In the genomic region with DNA sequence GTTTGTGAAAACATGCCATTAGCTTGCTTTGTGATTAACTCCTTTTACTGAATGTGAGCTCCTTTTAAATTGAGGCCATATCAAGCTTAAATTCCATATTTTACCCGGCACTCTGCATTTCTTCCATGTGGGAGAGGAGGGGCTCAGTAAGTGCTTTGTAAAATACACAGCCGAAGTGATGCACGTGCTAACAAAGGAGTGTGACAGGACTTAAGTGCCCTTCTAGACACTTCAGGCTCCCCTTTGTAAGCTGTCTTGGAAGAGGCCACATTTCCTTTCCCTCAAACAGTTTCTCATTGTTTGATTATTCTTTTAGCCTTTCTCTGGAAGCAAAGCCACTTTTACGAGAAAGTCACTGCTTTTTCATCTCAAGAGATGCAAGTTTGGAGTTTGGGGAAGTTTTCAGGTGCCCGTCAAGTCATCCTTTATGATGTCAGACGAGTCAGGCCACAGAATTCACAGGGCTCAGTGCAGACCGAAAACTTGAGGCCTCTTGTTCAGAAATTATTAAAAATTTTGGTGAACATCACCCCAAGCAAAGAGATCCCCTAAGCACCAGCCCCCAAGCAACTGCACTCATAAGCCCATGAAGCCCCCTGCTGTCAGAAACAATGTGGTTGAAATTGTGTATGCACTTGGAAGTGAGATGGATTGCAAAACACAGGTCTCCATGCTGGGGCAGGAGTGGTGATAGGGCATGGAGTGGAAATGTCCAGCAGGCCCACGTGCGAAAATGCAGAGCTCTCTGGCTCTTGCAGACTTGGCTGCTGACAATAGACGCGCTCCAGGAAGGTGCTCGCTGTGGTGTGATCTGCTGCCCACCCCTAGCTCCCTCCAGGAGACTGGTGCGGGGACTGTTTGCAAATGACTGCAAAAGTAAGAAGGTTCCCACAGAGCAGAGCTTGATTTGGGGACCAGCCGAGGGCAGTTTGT, we compare ENCODE assay signal across 15 cellular contexts. TPM values are rescaled to one million over a fixed set of nuclear protein-coding genes. Genes with fewer than 3 reads are reported as not detected.
DNase-seq lines count a peak whose midpoint lies in the region; ATAC-seq, FAIRE-seq and TF ChIP-seq lines count a peak whose summit lies in the region.
"Had no signal": no experiment of that assay in that cellular context is flagged by ENCODE, and none has a peak within 500 bp of the region (broad histone marks: within the 10 kb centered on the region; RNA-seq: fewer than 3 reads in every experiment).

No MANE protein-coding gene starts in this region.

- H3K27ac Mint-ChIP-seq in CD8-positive, alpha-beta T cell: peak overlapping the region; percentile 96
- peak overlapping the region; percentile 98 for H3K27ac Mint-ChIP-seq in activated T-helper 1 cell treated with anti-CD3 and anti-CD28 coated beads, Interleukin-12 subunit alpha, Interleukin-12 subunit beta, Interleukin-2, Interleukin-4 antibody, amounts not matched to agents 30 ng/mL and 10 ng/mL and 1 ng/mL, durations not matched to agents 14 hours and 24 hours and 36 hours
- peak overlapping the region; percentile 78 to 99 (median 92) for H3K27ac Mint-ChIP-seq in naive B cell
- H3K27ac Mint-ChIP-seq: nephron had no signal

- H3K27ac ChIP-seq in CD8-positive, alpha-beta T cell (ENCODE audit: low read depth, low read length): peak overlapping the region; percentile 96
- H3K27ac ChIP-seq: epithelial cell of prostate, tibial artery, VCaP had no signal

- peak in 2 of 7 experiments; percentile 44 to 48 for DNase-seq in CD8-positive, alpha-beta T cell
- DNase-seq in GM19239 (ENCODE audit: insufficient read length, low spot score): no peak
- no peak for DNase-seq in activated T-helper 1 cell treated with anti-CD3 and anti-CD28 coated beads, Interleukin-12 subunit alpha, Interleukin-12 subunit beta, Interleukin-2, Interleukin-4 antibody, amounts not matched to agents 30 ng/mL and 10 ng/mL and 1 ng/mL, durations not matched to agents 14 hours and 24 hours and 36 hours (ENCODE audit: low spot score)
- DNase-seq in naive B cell: no peak
- no peak for DNase-seq in middle frontal gyrus (ENCODE audit: extremely low spot score, low spot score)
- no peak for DNase-seq in SK-N-DZ (ENCODE audit: low spot score)
- DNase-seq: NCI-H1105, tibial artery had no signal

- POLR2A ChIA-PET in CD8-positive, alpha-beta T cell (lab: Charles Lee): interaction anchor here (0.6 to 25.1 kb wide), 8 partner anchors 2 to 128 kb away, joined by 3 to 1039 read pairs (median 20); partner anchors contain the start of gene IKZF1

- peak; percentile 85 for FAIRE-seq in GM19239 (lab: Jason Lieb, UNC)
- FAIRE-seq: astrocyte had no signal

- no peak for ATAC-seq in CD8-positive, alpha-beta T cell
- ATAC-seq in naive B cell (ENCODE audit: low read depth in 2 of 2) (no peak), GM18502 (IDR thresholded peaks at IDR 0.05; ENCODE audit: poor library complexity, unreplicated experiment) (no peak), HG03280 (IDR thresholded peaks at IDR 0.05; ENCODE audit: unreplicated experiment) (no peak)
- ATAC-seq: HCT116 had no signal

- peaks cover 11% of the 10 kb centered on the region for H3K36me3 ChIP-seq in CD8-positive, alpha-beta T cell (ENCODE audit: insufficient read depth, low read length)
- H3K36me3 ChIP-seq: tibial artery had no signal

- no peaks in the 10 kb centered on the region for H3K27me3 ChIP-seq in CD8-positive, alpha-beta T cell (ENCODE audit: insufficient read depth, low read length)

- CTCF ChIA-PET in CD8-positive, alpha-beta T cell (lab: Charles Lee): interaction anchor here (1.3 to 25.1 kb wide), 12 partner anchors 8 to 111 kb away, joined by 4 to 494 read pairs (median 10); partner anchors contain the start of gene IKZF1

- H3K36me3 Mint-ChIP-seq in CD8-positive, alpha-beta T cell: peaks cover 41% of the 10 kb centered on the region
- peaks cover 73% of the 10 kb centered on the region for H3K36me3 Mint-ChIP-seq in activated T-helper 1 cell treated with anti-CD3 and anti-CD28 coated beads, Interleukin-12 subunit alpha, Interleukin-12 subunit beta, Interleukin-2, Interleukin-4 antibody, amounts not matched to agents 30 ng/mL and 10 ng/mL and 1 ng/mL, durations not matched to agents 14 hours and 24 hours and 36 hours (ENCODE audit: low read depth)
- peaks cover 16 to 23% of the 10 kb centered on the region in 2 donors for H3K36me3 Mint-ChIP-seq in naive B cell

- H3K9me3 ChIP-seq in CD8-positive, alpha-beta T cell (ENCODE audit: low read length): no peaks in the 10 kb centered on the region
- H3K9me3 ChIP-seq: tibial artery had no signal

- peaks cover 99% of the 10 kb centered on the region for H3K4me1 ChIP-seq in CD8-positive, alpha-beta T cell (ENCODE audit: insufficient read depth, low read length)
- H3K4me1 ChIP-seq: tibial artery had no signal

- H3K4me3 ChIP-seq in CD8-positive, alpha-beta T cell (ENCODE audit: low read depth, low read length): peak overlapping the region; percentile 52
- H3K4me3 ChIP-seq: tibial artery had no signal

- H3K9me3 Mint-ChIP-seq in CD8-positive, alpha-beta T cell: no peaks in the 10 kb centered on the region
- no peaks in the 10 kb centered on the region for H3K9me3 Mint-ChIP-seq in activated T-helper 1 cell treated with anti-CD3 and anti-CD28 coated beads, Interleukin-12 subunit alpha, Interleukin-12 subunit beta, Interleukin-2, Interleukin-4 antibody, amounts not matched to agents 30 ng/mL and 10 ng/mL and 1 ng/mL, durations not matched to agents 14 hours and 24 hours and 36 hours
- no peaks in the 10 kb centered on the region for H3K9me3 Mint-ChIP-seq in naive B cell
- H3K9me3 Mint-ChIP-seq: nephron had no signal

- intact Hi-C loops in CD8-positive, alpha-beta T cell (cut with DNase I, micrococcal nuclease): loop anchor here (1.0 to 5.0 kb wide), 4 partner anchors 10 to 174 kb away; no protein-coding TSS in a partner anchor
- intact Hi-C loops in activated T-helper 1 cell treated with anti-CD3 and anti-CD28 coated beads, Interleukin-12 subunit alpha, Interleukin-12 subunit beta, Interleukin-2, Interleukin-4 antibody, amounts not matched to agents 30 ng/mL and 10 ng/mL and 1 ng/mL, durations not matched to agents 14 hours and 24 hours and 36 hours (cut with micrococcal nuclease): loop anchor here (5.0 kb wide), 1 partner anchor 224 kb away; the partner anchor contains the start of gene ZPBP

- TF ChIP-seq CTCF in CD8-positive, alpha-beta T cell (IDR thresholded peaks at IDR 0.05): peak; percentile 26

- H3K27me3 Mint-ChIP-seq in CD8-positive, alpha-beta T cell (ENCODE audit: low read depth): no peaks in the 10 kb centered on the region
- H3K27me3 Mint-ChIP-seq in activated T-helper 1 cell treated with anti-CD3 and anti-CD28 coated beads, Interleukin-12 subunit alpha, Interleukin-12 subunit beta, Interleukin-2, Interleukin-4 antibody, amounts not matched to agents 30 ng/mL and 10 ng/mL and 1 ng/mL, durations not matched to agents 14 hours and 24 hours and 36 hours (ENCODE audit: insufficient read depth): no peaks in the 10 kb centered on the region
- no peaks in the 10 kb centered on the region for H3K27me3 Mint-ChIP-seq in naive B cell

- H3K4me1 Mint-ChIP-seq in CD8-positive, alpha-beta T cell (ENCODE audit: low read depth): peaks cover 94% of the 10 kb centered on the region
- peaks cover 99% of the 10 kb centered on the region for H3K4me1 Mint-ChIP-seq in activated T-helper 1 cell treated with anti-CD3 and anti-CD28 coated beads, Interleukin-12 subunit alpha, Interleukin-12 subunit beta, Interleukin-2, Interleukin-4 antibody, amounts not matched to agents 30 ng/mL and 10 ng/mL and 1 ng/mL, durations not matched to agents 14 hours and 24 hours and 36 hours (ENCODE audit: low read depth)
- H3K4me1 Mint-ChIP-seq in naive B cell: peaks cover 82 to 94% (median 89%) of the 10 kb centered on the region in 3 donors
- H3K4me1 Mint-ChIP-seq: nephron had no signal

- peak overlapping the region; percentile 93 for H3K4me3 Mint-ChIP-seq in CD8-positive, alpha-beta T cell
- peak overlapping the region; percentile 99 for H3K4me3 Mint-ChIP-seq in activated T-helper 1 cell treated with anti-CD3 and anti-CD28 coated beads, Interleukin-12 subunit alpha, Interleukin-12 subunit beta, Interleukin-2, Interleukin-4 antibody, amounts not matched to agents 30 ng/mL and 10 ng/mL and 1 ng/mL, durations not matched to agents 14 hours and 24 hours and 36 hours
- H3K4me3 Mint-ChIP-seq in naive B cell: peak overlapping the region; percentile 60 to 88 (median 75)
- H3K4me3 Mint-ChIP-seq: nephron had no signal

RNA-seq across cellular contexts. Expression of gene IKZF1, which starts 11.5 kb away (rescaled TPM):
- 100 to 1,000 TPM; 248 TPM for total RNA-seq in CD8-positive, alpha-beta T cell
- 324 and 329 TPM in 2 replicates for total RNA-seq in activated T-helper 1 cell treated with anti-CD3 and anti-CD28 coated beads, Interleukin-12 subunit alpha, Interleukin-12 subunit beta, Interleukin-2, Interleukin-4 antibody, amounts not matched to agents 30 ng/mL and 10 ng/mL and 1 ng/mL, durations not matched to agents 14 hours and 24 hours and 36 hours
- 100 to 1,000 TPM; 127 to 347 (median 205) TPM for polyA plus RNA-seq in naive B cell (ENCODE audit: low read depth in 6 of 6)
- polyA plus RNA-seq in SK-N-DZ (2014; cell fraction: cytosol; rRNA removed): not detected in 2 replicates
- polyA plus RNA-seq in SK-N-DZ (2014; cell fraction: nucleus; rRNA removed): not detected in 2 replicates
